In genomic region chr19:14516746-14517438, GRCh38 we compare ENCODE assay signal across 8 cellular contexts. TPM values are rescaled to one million over a fixed set of nuclear protein-coding genes. Genes with fewer than 3 reads are reported as not detected.
A peak's percentile ranks its signal among the peaks of the same experiment; 100 is the strongest.
DNase-seq lines count a peak whose midpoint lies in the region; ATAC-seq and TF ChIP-seq lines count a peak whose summit lies in the region.

No MANE protein-coding gene starts in this region.

- in situ Hi-C loops in KBM-7 (cut with MboI; ENCODE audit: low pct_unique_long_range_greater_than_20kb, low sequenced_read_pairs): no loop called here

- H3K36me3 Mint-ChIP-seq in activated naive CD8-positive, alpha-beta T cell treated with anti-CD3 and anti-CD28 coated beads, Interleukin-2, amount 50 U/mL, for 24 hours (ENCODE audit: low read depth): peaks cover 40% of the 10 kb centered on the region

- peak overlapping the region; percentile 86 for H3K4me3 Mint-ChIP-seq in activated naive CD8-positive, alpha-beta T cell treated with anti-CD3 and anti-CD28 coated beads, Interleukin-2, amount 50 U/mL, for 24 hours

- H3K4me1 ChIP-seq in cardiac muscle cell (ENCODE audit: low read depth) (peaks cover 10% of the 10 kb centered on the region), thoracic aorta (ENCODE audit: control insufficient read depth in 1 of 2, low read depth in 2 of 2) (peaks cover 29 to 30% of the 10 kb centered on the region in 2 donors)

- TF ChIP-seq CTCF in cardiac muscle cell (IDR thresholded peaks at IDR 0.05; ENCODE audit: low read depth, low read length) (no peak), thoracic aorta (IDR thresholded peaks at IDR 0.05) (no peak)

- H3K9me3 ChIP-seq in cardiac muscle cell (ENCODE audit: low read depth): no peaks in the 10 kb centered on the region
- H3K9me3 ChIP-seq in thoracic aorta: no peaks in the 10 kb centered on the region

- H3K27ac ChIP-seq in cardiac muscle cell: no peak overlapping the region
- H3K27ac ChIP-seq in thoracic aorta: peak overlapping the region; percentile 93 to 98

- peak overlapping the region; percentile 92 for H3K27ac Mint-ChIP-seq in activated naive CD8-positive, alpha-beta T cell treated with anti-CD3 and anti-CD28 coated beads, Interleukin-2, amount 50 U/mL, for 24 hours

- no peaks in the 10 kb centered on the region for H3K9me3 Mint-ChIP-seq in activated naive CD8-positive, alpha-beta T cell treated with anti-CD3 and anti-CD28 coated beads, Interleukin-2, amount 50 U/mL, for 24 hours

- DNase-seq in cardiac muscle cell (ENCODE audit: low read depth in 1 of 2, low spot score in 1 of 2) (no peak), cardiac septum (ENCODE audit: low spot score) (no peak), kidney tubule cell (ENCODE audit: low spot score) (peak; percentile 37), thoracic aorta (ENCODE audit: low spot score) (no peak), KBM-7 (no peak), COLO829 (ENCODE audit: low spot score) (no peak)
- no peak for DNase-seq in activated naive CD8-positive, alpha-beta T cell treated with anti-CD3 and anti-CD28 coated beads, Interleukin-2, amount 50 U/mL, for 24 hours

- H3K27me3 ChIP-seq in cardiac muscle cell: no peaks in the 10 kb centered on the region
- H3K27me3 ChIP-seq in thoracic aorta (replicated peaks; ENCODE audit: insufficient read depth): no peaks in the 10 kb centered on the region

- intact Hi-C loops in cardiac septum (cut with DNase I): no loop called here

- H3K4me1 Mint-ChIP-seq in activated naive CD8-positive, alpha-beta T cell treated with anti-CD3 and anti-CD28 coated beads, Interleukin-2, amount 50 U/mL, for 24 hours: peaks cover 54% of the 10 kb centered on the region

- H3K4me3 ChIP-seq in cardiac muscle cell (peak overlapping the region; percentile 84), thoracic aorta (peak overlapping the region; percentile 82)

- peaks cover 21% of the 10 kb centered on the region for H3K36me3 ChIP-seq in cardiac muscle cell
- peaks cover 24% of the 10 kb centered on the region for H3K36me3 ChIP-seq in thoracic aorta

- no peaks in the 10 kb centered on the region for H3K27me3 Mint-ChIP-seq in activated naive CD8-positive, alpha-beta T cell treated with anti-CD3 and anti-CD28 coated beads, Interleukin-2, amount 50 U/mL, for 24 hours

- ATAC-seq in activated naive CD8-positive, alpha-beta T cell treated with anti-CD3 and anti-CD28 coated beads, Interleukin-2, amount 50 U/mL, for 24 hours: no peak
- ATAC-seq in thoracic aorta (ENCODE audit: insufficient number of reproducible peaks, low FRiP score, low read depth) (no peak), GM21619 (IDR thresholded peaks at IDR 0.05; ENCODE audit: unreplicated experiment) (no peak)

RNA-seq across cellular contexts. Expression of gene DNAJB1, which starts 1.3 kb away (rescaled TPM):
- total RNA-seq in cardiac muscle cell: 41.8 and 56.4 TPM in 2 replicates
- polyA plus RNA-seq in cardiac muscle cell: 76.5 and 82.8 TPM in 2 replicates
- 61.6 TPM for total RNA-seq in cardiac septum
- 10 to 100 TPM; 50.1 to 50.6 TPM for total RNA-seq in thoracic aorta

RNA-seq across cellular contexts. Expression of gene TECR, which starts 12.5 kb away (rescaled TPM):
- total RNA-seq in cardiac muscle cell (77.4 and 83.1 TPM in 2 replicates), cardiac septum (62.0 TPM), thoracic aorta (10 to 100 TPM; 35.6 to 37.6 TPM)
- 245 and 345 TPM in 2 replicates for polyA plus RNA-seq in cardiac muscle cell

RNA-seq across cellular contexts. Expression of gene GIPC1, which starts 21.0 kb away (rescaled TPM):
- total RNA-seq in cardiac muscle cell: 133 and 172 TPM in 2 replicates
- polyA plus RNA-seq in cardiac muscle cell: 117 and 145 TPM in 2 replicates
- total RNA-seq in cardiac septum: 49.5 TPM
- total RNA-seq in thoracic aorta: 10 to 100 TPM; 56.4 to 77.8 TPM

RNA-seq across cellular contexts. Expression of gene PTGER1, which starts 41.7 kb away (rescaled TPM):
- total RNA-seq in cardiac muscle cell (0.42 TPM in 1 of 2 replicates, not detected in the other), cardiac septum (not detected), thoracic aorta (1 to 10 TPM in 1 of 2 donors, not detected in 1; 2.8 TPM)
- polyA plus RNA-seq in cardiac muscle cell: 0.36 and 0.75 TPM in 2 replicates

RNA-seq across cellular contexts. Expression of gene NDUFB7, which starts 55.0 kb away (rescaled TPM):
- 381 and 600 TPM in 2 replicates for total RNA-seq in cardiac muscle cell
- polyA plus RNA-seq in cardiac muscle cell: 445 and 518 TPM in 2 replicates
- 382 TPM for total RNA-seq in cardiac septum
- total RNA-seq in thoracic aorta: 100 to 1,000 TPM; 179 to 251 TPM
